1 cellular context compared by ENCODE assay signal in genomic region chr9:6896562-6896961, GRCh38.
TF ChIP-seq lines count a peak whose summit lies in the region.

No MANE protein-coding gene starts in this region.

TF ChIP-seq in K562, 482 proteins besides CTCF, POLR2A, EP300 and RAD21 (continued from another document):
- peak; percentile 86 for TF ChIP-seq EHMT2 (IDR thresholded peaks at IDR 0.05)
- TF ChIP-seq SMARCE1 (IDR thresholded peaks at IDR 0.05): 0 out of 2 replicates have a peak, but pooled peaks have one; percentile 46
